In genomic region chr22:43537019-43537585, GRCh38 we compare ENCODE assay signal across 16 cellular contexts.
A peak's percentile ranks its signal among the peaks of the same experiment; 100 is the strongest.
DNase-seq lines count a peak whose midpoint lies in the region; ATAC-seq and TF ChIP-seq lines count a peak whose summit lies in the region.
"Had no signal": no experiment of that assay in that cellular context is flagged by ENCODE, and none has a peak within 500 bp of the region (broad histone marks: within the 10 kb centered on the region; RNA-seq: fewer than 3 reads in every experiment).

No MANE protein-coding gene starts in this region.

- H3K4me3 ChIP-seq in LNCaP clone FGC (ENCODE audit: low read depth, low read length), result no peak overlapping the region
- H3K4me3 ChIP-seq in upper lobe of right lung, result no peak overlapping the region
- H3K4me3 ChIP-seq: A549, smooth muscle cell, thyroid gland had no signal

- no peaks in the 10 kb centered on the region for H3K36me3 ChIP-seq in upper lobe of right lung
- H3K36me3 ChIP-seq: thyroid gland had no signal

- H3K27ac ChIP-seq in upper lobe of right lung, result no peak overlapping the region
- H3K27ac ChIP-seq: A549, KMS-11, RWPE1, thyroid gland had no signal

- H3K27ac Mint-ChIP-seq in stimulated activated naive CD8-positive, alpha-beta T cell treated with anti-CD3 and anti-CD28 coated beads, Interleukin-15, amount 100 ng/mL, for 72 hours, result no peak overlapping the region
- H3K27ac Mint-ChIP-seq: activated naive CD8-positive, alpha-beta T cell treated with anti-CD3 and anti-CD28 coated beads, Interleukin-2, amount 10 ng/mL, durations not matched to agents 7 days and 5 days; nephron progenitor cell had no signal

- H3K9me3 Mint-ChIP-seq in stimulated activated naive CD8-positive, alpha-beta T cell treated with anti-CD3 and anti-CD28 coated beads, Interleukin-15, amount 100 ng/mL, for 72 hours, result no peaks in the 10 kb centered on the region
- H3K9me3 Mint-ChIP-seq: activated naive CD8-positive, alpha-beta T cell treated with anti-CD3 and anti-CD28 coated beads, Interleukin-2, amount 10 ng/mL, durations not matched to agents 7 days and 5 days had no signal

- peak; percentile 7 for DNase-seq in NK-92 treated with Interleukin-12 subunit alpha and Interleukin-12 subunit beta, amount 100 ng/mL, for 24 hours (lab: John Stamatoyannopoulos, UW)
- DNase-seq in NK-92 (lab: John Stamatoyannopoulos, UW; ENCODE audit: unreplicated experiment) (no peak), LNCaP clone FGC (ENCODE audit: low read depth) (no peak), UCSD-AML1 (lab: John Stamatoyannopoulos, UW; ENCODE audit: unreplicated experiment) (peak; percentile 34), upper lobe of right lung (peak; percentile 32), DMS79 (lab: John Stamatoyannopoulos, UW) (no peak)
- DNase-seq in stimulated activated naive CD8-positive, alpha-beta T cell treated with anti-CD3 and anti-CD28 coated beads, Interleukin-15, amount 100 ng/mL, for 72 hours, result no peak
- DNase-seq: activated naive CD8-positive, alpha-beta T cell treated with anti-CD3 and anti-CD28 coated beads, Interleukin-2, amount 10 ng/mL, durations not matched to agents 7 days and 5 days; nephron progenitor cell; T1000; thyroid gland had no signal

- intact Hi-C loops in upper lobe of right lung (cut with DNase I), result no loop called here

- H3K4me1 Mint-ChIP-seq in stimulated activated naive CD8-positive, alpha-beta T cell treated with anti-CD3 and anti-CD28 coated beads, Interleukin-15, amount 100 ng/mL, for 72 hours, result no peaks in the 10 kb centered on the region
- H3K4me1 Mint-ChIP-seq: activated naive CD8-positive, alpha-beta T cell treated with anti-CD3 and anti-CD28 coated beads, Interleukin-2, amount 10 ng/mL, durations not matched to agents 7 days and 5 days; nephron progenitor cell had no signal

- H3K9me3 ChIP-seq in upper lobe of right lung, result no peaks in the 10 kb centered on the region
- H3K9me3 ChIP-seq: A549, thyroid gland had no signal

- peaks cover 22% of the 10 kb centered on the region for H3K27me3 Mint-ChIP-seq in stimulated activated naive CD8-positive, alpha-beta T cell treated with anti-CD3 and anti-CD28 coated beads, Interleukin-15, amount 100 ng/mL, for 72 hours

- H3K4me3 Mint-ChIP-seq in stimulated activated naive CD8-positive, alpha-beta T cell treated with anti-CD3 and anti-CD28 coated beads, Interleukin-15, amount 100 ng/mL, for 72 hours, result no peak overlapping the region
- H3K4me3 Mint-ChIP-seq: activated naive CD8-positive, alpha-beta T cell treated with anti-CD3 and anti-CD28 coated beads, Interleukin-2, amount 10 ng/mL, durations not matched to agents 7 days and 5 days; nephron progenitor cell had no signal

- no peaks in the 10 kb centered on the region for H3K4me1 ChIP-seq in upper lobe of right lung
- H3K4me1 ChIP-seq: A549, thyroid gland had no signal

- ATAC-seq in upper lobe of right lung (peak; percentile 30), GM18517 (IDR thresholded peaks at IDR 0.05; ENCODE audit: unreplicated experiment) (no peak)
- no peak for ATAC-seq in stimulated activated naive CD8-positive, alpha-beta T cell treated with anti-CD3 and anti-CD28 coated beads, Interleukin-15, amount 100 ng/mL, for 72 hours
- ATAC-seq: A549 had no signal

- TF ChIP-seq CTCF in LNCaP clone FGC (IDR thresholded peaks at IDR 0.05; ENCODE audit: control insufficient read depth, extremely low read depth, insufficient read depth), result peak; percentile 11; the same call in 1 of the 2 replicates
- no peak for TF ChIP-seq CTCF in upper lobe of right lung (IDR thresholded peaks at IDR 0.05)

- H3K27me3 ChIP-seq in upper lobe of right lung, result no peaks in the 10 kb centered on the region
- H3K27me3 ChIP-seq: thyroid gland had no signal

Comparison
In these comparisons a context has a peak if more than half of its experiments do, and no peak if none do; other contexts are left out.
1. DNase-seq: peak in NK-92 treated with Interleukin-12 subunit alpha and Interleukin-12 subunit beta, amount 100 ng/mL, for 24 hours (single experiment), UCSD-AML1 (single experiment) and upper lobe of right lung (single experiment); none in NK-92 (single experiment), LNCaP clone FGC (single experiment), DMS79 (single experiment) and stimulated activated naive CD8-positive, alpha-beta T cell treated with anti-CD3 and anti-CD28 coated beads, Interleukin-15, amount 100 ng/mL, for 72 hours (0 of 2).